In the genomic region with DNA sequence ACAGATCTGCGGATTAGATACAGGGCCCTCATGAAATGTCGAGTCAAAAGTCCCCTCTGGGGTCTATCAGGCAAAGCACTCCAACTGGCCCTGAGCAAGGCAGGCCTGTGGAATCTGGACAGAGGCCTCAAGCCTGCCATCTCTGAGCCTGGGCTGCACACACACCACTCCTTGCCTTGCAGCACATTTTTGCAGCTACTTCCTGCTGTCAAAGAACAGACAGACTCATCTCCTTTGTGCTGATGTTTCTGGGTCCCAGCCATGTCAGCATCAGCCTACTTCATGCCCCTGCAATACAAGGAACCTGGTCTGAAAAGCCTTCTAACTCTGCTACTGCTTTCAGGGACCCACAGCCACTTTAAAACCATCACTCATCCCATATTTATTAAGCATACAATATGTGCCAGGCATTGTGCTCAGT, we compare ENCODE assay signal across 15 cellular contexts.
A peak's percentile ranks its signal among the peaks of the same experiment; 100 is the strongest.
DNase-seq lines count a peak whose midpoint lies in the region; ATAC-seq, FAIRE-seq and TF ChIP-seq lines count a peak whose summit lies in the region.
"Had no signal": no experiment of that assay in that cellular context is flagged by ENCODE, and none has a peak within 500 bp of the region (broad histone marks: within the 10 kb centered on the region; RNA-seq: fewer than 3 reads in every experiment).

No MANE protein-coding gene starts in this region.

- peaks cover 6% of the 10 kb centered on the region for H3K4me1 Mint-ChIP-seq in nephron progenitor cell
- peaks cover 8% of the 10 kb centered on the region for H3K4me1 Mint-ChIP-seq in T-helper 2 cell treated with Interferon-gamma antibody and Interleukin-4, amounts not matched to agents 5 μg/mL and 100 μg/mL, for 36 hours (ENCODE audit: low read depth)

- peak; percentile 43 to 55 for ATAC-seq in A549
- ATAC-seq: gastrocnemius medialis, left lobe of liver had no signal

- H3K27ac Mint-ChIP-seq in nephron progenitor cell = no peak overlapping the region
- H3K27ac Mint-ChIP-seq in T-helper 2 cell treated with Interferon-gamma antibody and Interleukin-4, amounts not matched to agents 5 μg/mL and 100 μg/mL, for 36 hours = no peak overlapping the region

- no peak overlapping the region for H3K4me3 Mint-ChIP-seq in nephron progenitor cell
- H3K4me3 Mint-ChIP-seq in T-helper 2 cell treated with Interferon-gamma antibody and Interleukin-4, amounts not matched to agents 5 μg/mL and 100 μg/mL, for 36 hours = no peak overlapping the region

- peak overlapping the region; percentile 50 for H3K4me2 ChIP-seq in A549
- H3K4me2 ChIP-seq: KMS-11 had no signal

- no peaks in the 10 kb centered on the region for H3K27me3 ChIP-seq in muscle layer of colon (ENCODE audit: control insufficient read depth in 1 of 2, insufficient read depth in 2 of 2, low read length in 2 of 2)
- H3K27me3 ChIP-seq: gastrocnemius medialis had no signal

- CTCF ChIA-PET in A549 (lab: Yijun Ruan, JAX) = interaction anchor here (1.2 to 7.2 kb wide), 6 partner anchors 10 to 73 kb away, joined by 3 to 48 read pairs (median 4); partner anchors contain the start of gene IL12A

- POLR2A ChIA-PET in A549 (lab: Yijun Ruan, JAX) = no interaction called here

- H3K4me3 ChIP-seq in A549 (no peak overlapping the region), coronary artery (no peak overlapping the region), muscle layer of colon (ENCODE audit: low read depth in 1 of 2, low read length in 2 of 2) (no peak overlapping the region)
- H3K4me3 ChIP-seq: gastrocnemius medialis, prostate gland had no signal

- peaks cover 8% of the 10 kb centered on the region for H3K27me3 Mint-ChIP-seq in nephron progenitor cell (ENCODE audit: low read depth, poor library complexity)
- no peaks in the 10 kb centered on the region for H3K27me3 Mint-ChIP-seq in T-helper 2 cell treated with Interferon-gamma antibody and Interleukin-4, amounts not matched to agents 5 μg/mL and 100 μg/mL, for 36 hours (ENCODE audit: low read depth)

- H3K9me3 Mint-ChIP-seq in nephron progenitor cell = peaks cover 9% of the 10 kb centered on the region
- H3K9me3 Mint-ChIP-seq in T-helper 2 cell treated with Interferon-gamma antibody and Interleukin-4, amounts not matched to agents 5 μg/mL and 100 μg/mL, for 36 hours = peaks cover 10% of the 10 kb centered on the region

- peaks cover 25% of the 10 kb centered on the region for H3K4me1 ChIP-seq in A549
- H3K4me1 ChIP-seq in muscle layer of colon (ENCODE audit: insufficient read depth, low read length) = peaks cover 23% of the 10 kb centered on the region
- H3K4me1 ChIP-seq: gastrocnemius medialis, prostate gland had no signal

- H3K36me3 Mint-ChIP-seq in nephron progenitor cell (ENCODE audit: low read depth) = peaks cover 2% of the 10 kb centered on the region
- H3K36me3 Mint-ChIP-seq in T-helper 2 cell treated with Interferon-gamma antibody and Interleukin-4, amounts not matched to agents 5 μg/mL and 100 μg/mL, for 36 hours (ENCODE audit: low read depth) = peaks cover under 1% of the 10 kb centered on the region

- DNase-seq in A549 (ENCODE audit: low read depth in 1 of 2, low spot score in 1 of 2) = peak; percentile 10 to 21
- DNase-seq in M059J (ENCODE audit: low read depth) = peak; percentile 65
- DNase-seq in coronary artery (ENCODE audit: low spot score) = no peak
- no peak for DNase-seq in nephron progenitor cell
- no peak for DNase-seq in mesenteric fat pad (ENCODE audit: low spot score)
- no peak for DNase-seq in NCI-H510A (lab: John Stamatoyannopoulos, UW)
- no peak for DNase-seq in T-helper 2 cell treated with Interferon-gamma antibody and Interleukin-4, amounts not matched to agents 5 μg/mL and 100 μg/mL, for 36 hours (ENCODE audit: low spot score)
- DNase-seq: activated CD4-positive, alpha-beta T cell treated with anti-CD3 and anti-CD28 coated beads for 1 hour; central memory CD4-positive, alpha-beta T cell; gastrocnemius medialis; SHP77 had no signal

- 86% methylated on average over 2 of the region's 2 CpGs for WGBS in A549 (ENCODE audit: missing lambda C conversion rate)

- no peak for FAIRE-seq in A549 (lab: Jason Lieb, UNC)

- no peaks in the 10 kb centered on the region for H3K36me3 ChIP-seq in muscle layer of colon (ENCODE audit: insufficient read depth, low read length)
- H3K36me3 ChIP-seq: gastrocnemius medialis, prostate gland had no signal

- TF ChIP-seq EP300 in A549 (IDR thresholded peaks at IDR 0.05) = no peak

- TF ChIP-seq RAD21 in A549 (conservative IDR thresholded peaks at IDR 0.05 in 1 of 2, IDR thresholded peaks at IDR 0.05 in 1 of 2) = no peak

- no peak overlapping the region for H3K9ac ChIP-seq in muscle layer of colon (ENCODE audit: low read length)
- H3K9ac ChIP-seq: KMS-11 had no signal

- no peak for TF ChIP-seq POLR2A in A549 (IDR thresholded peaks at IDR 0.05; ENCODE audit: low read length)

- no peak for TF ChIP-seq CTCF in A549 (IDR thresholded peaks at IDR 0.05)
- TF ChIP-seq CTCF in coronary artery (IDR thresholded peaks at IDR 0.05) = no peak
- TF ChIP-seq CTCF in nephron progenitor cell (IDR thresholded peaks at IDR 0.05) = no peak

- H3K27ac ChIP-seq in A549 (peak overlapping the region; percentile 70 to 82), coronary artery (peak overlapping the region; percentile 42 to 60), muscle layer of colon (ENCODE audit: low read depth, low read length) (peak overlapping the region; percentile 35)
- H3K27ac ChIP-seq: gastrocnemius medialis, KMS-11, prostate gland had no signal

- H3K9me3 ChIP-seq in A549 = 0 out of 3 replicates have a peak, but pooled peaks cover 3% of the 10 kb centered on the region
- no peaks in the 10 kb centered on the region for H3K9me3 ChIP-seq in muscle layer of colon (ENCODE audit: low read length)
- H3K9me3 ChIP-seq: gastrocnemius medialis, prostate gland had no signal

TF ChIP-seq in A549, 52 proteins besides CTCF, POLR2A, EP300 and RAD21:
- no peak for TF ChIP-seq TFCP2L1 (CRISPR knock-in tag; IDR thresholded peaks at IDR 0.05)

Comparison
In these comparisons a context has a peak if more than half of its experiments do, and no peak if none do; other contexts are left out.
1. DNase-seq: peak in A549 (2 of 2) and M059J (single experiment); none in coronary artery (single experiment), nephron progenitor cell (single experiment), mesenteric fat pad (single experiment), NCI-H510A (single experiment) and T-helper 2 cell treated with Interferon-gamma antibody and Interleukin-4, amounts not matched to agents 5 μg/mL and 100 μg/mL, for 36 hours (single experiment).
2. Peak in every context shown above with its lines, with median percentiles within 50 percentile points of each other: H3K27ac ChIP-seq.